In genomic region chr14:33404964-33405574, GRCh38 we compare ENCODE assay signal across 26 cellular contexts.
"Had no signal": no experiment of that assay in that cellular context is flagged by ENCODE, and none has a peak within 500 bp of the region (broad histone marks: within the 10 kb centered on the region; RNA-seq: fewer than 3 reads in every experiment).

No MANE protein-coding gene starts in this region.

- H3K9me3 ChIP-seq: body of pancreas had no signal

- H3K27me3 ChIP-seq: body of pancreas, Peyer's patch, SJSA1 had no signal

- DNase-seq: activated B cell treated with CpG ODN at 0.5 μM for 24 hours; activated CD4-positive, alpha-beta T cell treated with anti-CD3 and anti-CD28 coated beads for 1 hour; activated CD4-positive, alpha-beta T cell treated with anti-CD3 and anti-CD28 coated beads, Interleukin-2, amount 10 ng/mL, durations not matched to agents 24 days and 14 days; activated CD4-positive, alpha-beta T cell treated with anti-CD3 and anti-CD28 coated beads, Interleukin-2, amount 50 U/mL, for 48 hours; activated CD8-positive, alpha-beta memory T cell treated with anti-CD3 and anti-CD28 coated beads, Interleukin-2, amount 10 ng/mL, durations not matched to agents 7 days and 5 days; activated effector memory CD4-positive, alpha-beta T cell treated with Interleukin-2 at 50 U/mL for 16 hours; activated naive CD4-positive, alpha-beta T cell; activated T-cell treated with anti-CD3 and anti-CD28 coated beads, Interleukin-2, amount 50 U/mL, for 24 hours; aorta; body of pancreas; Karpas-422; NCI-H1105 treated with DMSO at 0.1 percent for 48 hours; NCI-H1436 treated with DMSO at 0.1 percent for 48 hours; NCI-H187; NCI-H2081; NCI-H345; NCI-H510A; NCI-H526 treated with DMSO at 0.1 percent for 48 hours; NCI-H82; NK-92 treated with Interleukin-12 subunit alpha and Interleukin-12 subunit beta, amount 100 ng/mL, for 24 hours; OCI-M1; Peyer's patch; Right ventricle myocardium superior had no signal

- ATAC-seq: activated CD8-positive, alpha-beta memory T cell treated with anti-CD3 and anti-CD28 coated beads, Interleukin-2, amount 10 ng/mL, durations not matched to agents 7 days and 5 days; body of pancreas; K562 had no signal

- H3K36me3 ChIP-seq: Peyer's patch, SJSA1 had no signal

- H3K4me1 ChIP-seq: body of pancreas, Peyer's patch, SJSA1 had no signal

- H3K4me3 ChIP-seq: body of pancreas, K562, Peyer's patch, SJSA1 had no signal

- H3K27ac ChIP-seq: body of pancreas, Peyer's patch, RWPE1, SJSA1 had no signal
